ENCODE assay signal across 1 cellular context in genomic region chr6:33828764-33829731, GRCh38.
A peak's percentile ranks its signal among the peaks of the same experiment; 100 is the strongest.
TF ChIP-seq lines count a peak whose summit lies in the region.

No MANE protein-coding gene starts in this region.

TF ChIP-seq in K562, 482 proteins besides CTCF, POLR2A, EP300 and RAD21:
- TF ChIP-seq CBFA2T3 (IDR thresholded peaks at IDR 0.05), result 0 out of 2 replicates have a peak, but pooled peaks have one; percentile 6
- TF ChIP-seq ZNF23 (CRISPR knock-in tag; IDR thresholded peaks at IDR 0.05), result no peak
- TF ChIP-seq ELF2 (CRISPR knock-in tag; IDR thresholded peaks at IDR 0.05), result no peak
- no peak for TF ChIP-seq ZBTB8A (IDR thresholded peaks at IDR 0.05; ENCODE audit: partially characterized antibody)
TF ChIP-seq in K562: peak in this region for 1.
